ENCODE assay signal across 2 cellular contexts in genomic region chr2:49291619-49292018, GRCh38.
TF ChIP-seq lines count a peak whose summit lies in the region.

No MANE protein-coding gene starts in this region.

TF ChIP-seq in GM23338, 12 proteins besides CTCF, POLR2A, EP300 and RAD21:
- TF ChIP-seq NANOG (IDR thresholded peaks at IDR 0.05; ENCODE audit: borderline replicate concordance) (peak; percentile 56; the same call in 1 of the 2 replicates), STAT1 (IDR thresholded peaks at IDR 0.05; ENCODE audit: unreplicated experiment) (no peak)

TF ChIP-seq in WTC11, 78 proteins besides CTCF, POLR2A, EP300 and RAD21:
- TF ChIP-seq AFF4 (CRISPR knock-in tag; IDR thresholded peaks at IDR 0.05; ENCODE audit: borderline replicate concordance) (no peak), TCF7 (CRISPR knock-in tag; IDR thresholded peaks at IDR 0.05; ENCODE audit: low read depth) (no peak), ZNF263 (CRISPR knock-in tag; IDR thresholded peaks at IDR 0.05; ENCODE audit: low read depth) (no peak), ELF4 (CRISPR knock-in tag; IDR thresholded peaks at IDR 0.05; ENCODE audit: low read depth) (no peak), STAT6 (CRISPR knock-in tag; conservative IDR thresholded peaks at IDR 0.05; ENCODE audit: low read depth) (no peak)
- TF ChIP-seq, protein P1, sequence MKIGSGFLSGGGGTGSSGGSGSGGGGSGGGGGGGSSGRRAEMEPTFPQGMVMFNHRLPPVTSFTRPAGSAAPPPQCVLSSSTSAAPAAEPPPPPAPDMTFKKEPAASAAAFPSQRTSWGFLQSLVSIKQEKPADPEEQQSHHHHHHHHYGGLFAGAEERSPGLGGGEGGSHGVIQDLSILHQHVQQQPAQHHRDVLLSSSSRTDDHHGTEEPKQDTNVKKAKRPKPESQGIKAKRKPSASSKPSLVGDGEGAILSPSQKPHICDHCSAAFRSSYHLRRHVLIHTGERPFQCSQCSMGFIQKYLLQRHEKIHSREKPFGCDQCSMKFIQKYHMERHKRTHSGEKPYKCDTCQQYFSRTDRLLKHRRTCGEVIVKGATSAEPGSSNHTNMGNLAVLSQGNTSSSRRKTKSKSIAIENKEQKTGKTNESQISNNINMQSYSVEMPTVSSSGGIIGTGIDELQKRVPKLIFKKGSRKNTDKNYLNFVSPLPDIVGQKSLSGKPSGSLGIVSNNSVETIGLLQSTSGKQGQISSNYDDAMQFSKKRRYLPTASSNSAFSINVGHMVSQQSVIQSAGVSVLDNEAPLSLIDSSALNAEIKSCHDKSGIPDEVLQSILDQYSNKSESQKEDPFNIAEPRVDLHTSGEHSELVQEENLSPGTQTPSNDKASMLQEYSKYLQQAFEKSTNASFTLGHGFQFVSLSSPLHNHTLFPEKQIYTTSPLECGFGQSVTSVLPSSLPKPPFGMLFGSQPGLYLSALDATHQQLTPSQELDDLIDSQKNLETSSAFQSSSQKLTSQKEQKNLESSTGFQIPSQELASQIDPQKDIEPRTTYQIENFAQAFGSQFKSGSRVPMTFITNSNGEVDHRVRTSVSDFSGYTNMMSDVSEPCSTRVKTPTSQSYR (CRISPR knock-in tag; IDR thresholded peaks at IDR 0.05), result no peak
- TF ChIP-seq, protein P2, sequence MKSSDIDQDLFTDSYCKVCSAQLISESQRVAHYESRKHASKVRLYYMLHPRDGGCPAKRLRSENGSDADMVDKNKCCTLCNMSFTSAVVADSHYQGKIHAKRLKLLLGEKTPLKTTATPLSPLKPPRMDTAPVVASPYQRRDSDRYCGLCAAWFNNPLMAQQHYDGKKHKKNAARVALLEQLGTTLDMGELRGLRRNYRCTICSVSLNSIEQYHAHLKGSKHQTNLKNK (CRISPR knock-in tag; IDR thresholded peaks at IDR 0.05), result peak; percentile 79; the same call in 1 of the 2 replicates
